In genomic region chr7:134155871-134156270, GRCh38 we compare ENCODE assay signal across 31 cellular contexts.
"Had no signal": no experiment of that assay in that cellular context is flagged by ENCODE, and none has a peak within 500 bp of the region (broad histone marks: within the 10 kb centered on the region; RNA-seq: fewer than 3 reads in every experiment).

No MANE protein-coding gene starts in this region.

- H3K4me1 ChIP-seq: adrenal gland, body of pancreas, breast epithelium, SJCRH30 had no signal

- H3K27ac Mint-ChIP-seq: activated CD4-positive, alpha-beta T cell treated with anti-CD3 and anti-CD28 coated beads for 36 hours; activated CD4-positive, alpha-beta T cell treated with anti-CD3 and anti-CD28 coated beads, Interleukin-2, amount 10 ng/mL, durations not matched to agents 7 days and 5 days; activated CD8-positive, alpha-beta T cell treated with anti-CD3 and anti-CD28 coated beads, Interleukin-2, amount 10 ng/mL, durations not matched to agents 7 days and 5 days; activated naive CD4-positive, alpha-beta T cell treated with anti-CD3 and anti-CD28 coated beads for 36 hours; activated naive CD4-positive, alpha-beta T cell treated with anti-CD3 and anti-CD28 coated beads, Interleukin-2, amount 50 U/mL, for 72 hours; activated T-helper 1 cell treated with anti-CD3 and anti-CD28 coated beads, Interleukin-12 subunit alpha, Interleukin-12 subunit beta, Interleukin-2, Interleukin-4 antibody, amounts not matched to agents 30 ng/mL and 10 ng/mL and 1 ng/mL, durations not matched to agents 14 hours and 24 hours and 36 hours; T-helper 1 cell treated with Interleukin-12 subunit alpha and Interleukin-12 subunit beta and Interleukin-4 antibody, amounts not matched to agents 30 μg/mL and 1 μg/mL, for 36 hours; T-helper 2 cell treated with Interferon-gamma antibody and Interleukin-4, amounts not matched to agents 5 μg/mL and 100 μg/mL, for 36 hours; WTC11 had no signal

- H3K4me3 Mint-ChIP-seq: activated CD4-positive, alpha-beta T cell treated with anti-CD3 and anti-CD28 coated beads for 36 hours; activated CD4-positive, alpha-beta T cell treated with anti-CD3 and anti-CD28 coated beads, Interleukin-2, amount 10 ng/mL, durations not matched to agents 7 days and 5 days; activated CD8-positive, alpha-beta T cell treated with anti-CD3 and anti-CD28 coated beads, Interleukin-2, amount 10 ng/mL, durations not matched to agents 7 days and 5 days; activated naive CD4-positive, alpha-beta T cell treated with anti-CD3 and anti-CD28 coated beads for 36 hours; activated T-cell treated with anti-CD3 and anti-CD28 coated beads, Interleukin-2, amount 50 U/mL, for 4 hours; activated T-helper 1 cell treated with anti-CD3 and anti-CD28 coated beads, Interleukin-12 subunit alpha, Interleukin-12 subunit beta, Interleukin-2, Interleukin-4 antibody, amounts not matched to agents 30 ng/mL and 10 ng/mL and 1 ng/mL, durations not matched to agents 14 hours and 24 hours and 36 hours; T-helper 1 cell treated with Interleukin-12 subunit alpha and Interleukin-12 subunit beta and Interleukin-4 antibody, amounts not matched to agents 30 μg/mL and 1 μg/mL, for 36 hours; T-helper 2 cell treated with Interferon-gamma antibody and Interleukin-4, amounts not matched to agents 5 μg/mL and 100 μg/mL, for 36 hours; WTC11 had no signal

- DNase-seq: activated CD4-positive, alpha-beta T cell treated with anti-CD3 and anti-CD28 coated beads for 36 hours; activated CD4-positive, alpha-beta T cell treated with anti-CD3 and anti-CD28 coated beads, Interleukin-2, amount 10 ng/mL, durations not matched to agents 7 days and 5 days; activated CD4-positive, alpha-beta T cell treated with anti-CD3 and anti-CD28 coated beads, Interleukin-2, amount 50 U/mL, for 48 hours; activated CD8-positive, alpha-beta T cell treated with anti-CD3 and anti-CD28 coated beads, Interleukin-2, amount 10 ng/mL, durations not matched to agents 7 days and 5 days; activated gamma-delta T cell treated with Interleukin-2 at 50 U/mL for 16 hours; activated naive CD4-positive, alpha-beta T cell treated with anti-CD3 and anti-CD28 coated beads for 36 hours; activated T-cell treated with anti-CD3 and anti-CD28 coated beads, Interleukin-2, amount 50 U/mL, for 4 hours; adrenal gland; body of pancreas; Karpas-422; NCI-H1048; NCI-H146; NCI-H187; NCI-H2029 treated with DMSO at 0.1 percent for 48 hours; NCI-H2107; NCI-H226; NCI-H446 treated with DMSO at 0.1 percent for 48 hours; NCI-H524; NCI-H748 treated with DMSO at 0.1 percent for 48 hours; SHP77; SJCRH30 had no signal

- H3K36me3 ChIP-seq: adrenal gland, breast epithelium, SJCRH30 had no signal

- H3K27ac ChIP-seq: adrenal gland, body of pancreas, breast epithelium, SJCRH30, SK-N-MC had no signal

- H3K27me3 ChIP-seq: adrenal gland, body of pancreas, breast epithelium, SJCRH30 had no signal

- H3K4me1 Mint-ChIP-seq: activated CD4-positive, alpha-beta T cell treated with anti-CD3 and anti-CD28 coated beads for 36 hours; activated CD4-positive, alpha-beta T cell treated with anti-CD3 and anti-CD28 coated beads, Interleukin-2, amount 10 ng/mL, durations not matched to agents 7 days and 5 days had no signal

- H3K9me3 Mint-ChIP-seq: activated CD4-positive, alpha-beta T cell treated with anti-CD3 and anti-CD28 coated beads, Interleukin-2, amount 10 ng/mL, durations not matched to agents 7 days and 5 days; activated naive CD4-positive, alpha-beta T cell treated with anti-CD3 and anti-CD28 coated beads for 36 hours; activated naive CD4-positive, alpha-beta T cell treated with anti-CD3 and anti-CD28 coated beads, Interleukin-2, amount 50 U/mL, for 72 hours; activated T-cell treated with anti-CD3 and anti-CD28 coated beads, Interleukin-2, amount 50 U/mL, for 4 hours; activated T-helper 1 cell treated with anti-CD3 and anti-CD28 coated beads, Interleukin-12 subunit alpha, Interleukin-12 subunit beta, Interleukin-2, Interleukin-4 antibody, amounts not matched to agents 30 ng/mL and 10 ng/mL and 1 ng/mL, durations not matched to agents 14 hours and 24 hours and 36 hours; T-helper 1 cell treated with Interleukin-12 subunit alpha and Interleukin-12 subunit beta and Interleukin-4 antibody, amounts not matched to agents 30 μg/mL and 1 μg/mL, for 36 hours; T-helper 2 cell treated with Interferon-gamma antibody and Interleukin-4, amounts not matched to agents 5 μg/mL and 100 μg/mL, for 36 hours; WTC11 had no signal

- ATAC-seq: activated CD4-positive, alpha-beta T cell treated with anti-CD3 and anti-CD28 coated beads for 36 hours; activated CD4-positive, CD25-positive, alpha-beta regulatory T cell treated with anti-CD3 and anti-CD28 coated beads, Interleukin-2, amount 50 U/mL, for 24 hours; activated CD8-positive, alpha-beta T cell treated with anti-CD3 and anti-CD28 coated beads, Interleukin-2, amount 10 ng/mL, durations not matched to agents 7 days and 5 days; activated naive CD4-positive, alpha-beta T cell treated with anti-CD3 and anti-CD28 coated beads, Interleukin-2, amount 50 U/mL, for 72 hours; activated T-cell treated with anti-CD3 and anti-CD28 coated beads, Interleukin-2, amount 50 U/mL, for 4 hours; body of pancreas; K562; Panc1; WTC11 had no signal

- H3K36me3 Mint-ChIP-seq: activated naive CD4-positive, alpha-beta T cell treated with anti-CD3 and anti-CD28 coated beads, Interleukin-2, amount 50 U/mL, for 72 hours; WTC11 had no signal

- H3K9me3 ChIP-seq: adrenal gland, body of pancreas, breast epithelium, SJCRH30 had no signal

- H3K4me3 ChIP-seq: adrenal gland, body of pancreas, breast epithelium, K562, SJCRH30, SK-N-MC had no signal
